In the genomic region with DNA sequence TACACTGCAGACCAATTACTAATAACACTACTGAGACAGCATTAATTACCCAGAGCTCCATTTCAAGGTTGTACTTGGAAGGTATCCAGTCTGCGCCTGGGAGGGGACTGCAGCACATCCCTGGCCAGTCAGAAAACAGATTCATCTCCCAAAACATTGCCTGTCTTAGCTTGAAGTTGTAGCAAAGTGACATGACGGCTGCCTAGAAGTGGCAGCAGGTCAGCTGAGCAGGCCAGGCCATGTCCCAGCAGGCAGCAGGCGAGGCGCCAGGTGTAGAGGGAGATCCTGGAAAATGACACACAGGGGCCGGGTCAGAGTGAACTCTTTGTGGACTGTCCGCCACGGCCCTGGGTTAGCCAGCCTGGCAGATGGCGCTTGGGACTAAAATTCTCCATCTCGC, we compare ENCODE assay signal across 9 cellular contexts. TPM values are rescaled to one million over a fixed set of nuclear protein-coding genes. Genes with fewer than 3 reads are reported as not detected.
DNase-seq lines count a peak whose midpoint lies in the region; ATAC-seq and TF ChIP-seq lines count a peak whose summit lies in the region.
"Had no signal": no experiment of that assay in that cellular context is flagged by ENCODE, and none has a peak within 500 bp of the region (broad histone marks: within the 10 kb centered on the region; RNA-seq: fewer than 3 reads in every experiment).

No MANE protein-coding gene starts in this region.

- H3K4me3 Mint-ChIP-seq in T-helper 2 cell treated with Interferon-gamma antibody and Interleukin-4, amounts not matched to agents 5 μg/mL and 100 μg/mL, for 36 hours = peak overlapping the region; percentile 65
- H3K4me3 Mint-ChIP-seq in T-cell (peak overlapping the region; percentile 73 to 77 (median 73)), glutamatergic neuron (ENCODE audit: unreplicated experiment) (peak overlapping the region; percentile 73)

- intact Hi-C loops in gastrocnemius medialis (cut with DNase I; ENCODE audit: low total_unique reads) (loop anchor here (1.0 kb wide), 1 partner anchor 58 kb away; the partner anchor contains the start of gene PARL), prostate gland (cut with DNase I) (no loop called here)

- H3K27ac Mint-ChIP-seq in T-helper 2 cell treated with Interferon-gamma antibody and Interleukin-4, amounts not matched to agents 5 μg/mL and 100 μg/mL, for 36 hours = no peak overlapping the region
- peak overlapping the region; percentile 44 to 49 for H3K27ac Mint-ChIP-seq in T-cell
- peak overlapping the region; percentile 75 for H3K27ac Mint-ChIP-seq in glutamatergic neuron (ENCODE audit: unreplicated experiment)

- DNase-seq in T-helper 2 cell treated with Interferon-gamma antibody and Interleukin-4, amounts not matched to agents 5 μg/mL and 100 μg/mL, for 36 hours (ENCODE audit: low spot score) = no peak
- DNase-seq in T-helper 2 cell (no peak), T-cell (no peak), glutamatergic neuron (peak; percentile 38), gastrocnemius medialis (peak; percentile 22 to 71), prostate gland (ENCODE audit: low spot score) (no peak)
- DNase-seq: NCI-H2029 had no signal

- in situ Hi-C loops in gastrocnemius medialis (cut with MboI; ENCODE audit: low sequenced_read_pairs in 4 of 4) = no loop called here

- no peaks in the 10 kb centered on the region for H3K9me3 Mint-ChIP-seq in T-helper 2 cell treated with Interferon-gamma antibody and Interleukin-4, amounts not matched to agents 5 μg/mL and 100 μg/mL, for 36 hours
- H3K9me3 Mint-ChIP-seq in T-cell (no peaks in the 10 kb centered on the region), glutamatergic neuron (ENCODE audit: unreplicated experiment) (peaks cover 22% of the 10 kb centered on the region)

- peaks cover 2% of the 10 kb centered on the region for H3K36me3 Mint-ChIP-seq in T-helper 2 cell treated with Interferon-gamma antibody and Interleukin-4, amounts not matched to agents 5 μg/mL and 100 μg/mL, for 36 hours (ENCODE audit: low read depth)
- H3K36me3 Mint-ChIP-seq in T-cell (peaks cover 16% of the 10 kb centered on the region), glutamatergic neuron (ENCODE audit: unreplicated experiment) (peaks cover 4% of the 10 kb centered on the region)

- no peak overlapping the region for H3K4me3 ChIP-seq in gastrocnemius medialis
- no peak overlapping the region for H3K4me3 ChIP-seq in prostate gland

- peaks cover 6% of the 10 kb centered on the region for H3K4me1 Mint-ChIP-seq in T-helper 2 cell treated with Interferon-gamma antibody and Interleukin-4, amounts not matched to agents 5 μg/mL and 100 μg/mL, for 36 hours (ENCODE audit: low read depth)
- H3K4me1 Mint-ChIP-seq in T-cell (peaks cover 9 to 18% (median 17%) of the 10 kb centered on the region in 3 donors), glutamatergic neuron (ENCODE audit: low read depth, unreplicated experiment) (peaks cover 52% of the 10 kb centered on the region)

- H3K27ac ChIP-seq in gastrocnemius medialis (peak overlapping the region; percentile 60 to 75 (median 72)), prostate gland (no peak overlapping the region)

- WGBS in prostate gland = 57% methylated on average over 9 of the region's 9 CpGs

- H3K27me3 ChIP-seq in gastrocnemius medialis = no peaks in the 10 kb centered on the region
- H3K27me3 ChIP-seq in prostate gland (replicated peaks; ENCODE audit: insufficient read depth) = no peaks in the 10 kb centered on the region

- H3K9me3 ChIP-seq in gastrocnemius medialis (no peaks in the 10 kb centered on the region), prostate gland (no peaks in the 10 kb centered on the region)

- H3K4me1 ChIP-seq in gastrocnemius medialis (peaks cover 23 to 29% of the 10 kb centered on the region in 2 donors), prostate gland (replicated peaks) (no peaks in the 10 kb centered on the region)

- H3K27me3 Mint-ChIP-seq in T-helper 2 cell treated with Interferon-gamma antibody and Interleukin-4, amounts not matched to agents 5 μg/mL and 100 μg/mL, for 36 hours (ENCODE audit: low read depth) = peaks cover 17% of the 10 kb centered on the region
- peaks cover 0 to 8% of the 10 kb centered on the region in 2 donors for H3K27me3 Mint-ChIP-seq in T-cell
- peaks cover 18% of the 10 kb centered on the region for H3K27me3 Mint-ChIP-seq in glutamatergic neuron (ENCODE audit: unreplicated experiment)

- no peak for TF ChIP-seq CTCF in glutamatergic neuron (IDR thresholded peaks at IDR 0.05; ENCODE audit: partially characterized antibody, unreplicated experiment)
- no peak for TF ChIP-seq CTCF in gastrocnemius medialis (IDR thresholded peaks at IDR 0.05 in 4 of 5, conservative IDR thresholded peaks at IDR 0.05 in 1 of 5)
- no peak for TF ChIP-seq CTCF in prostate gland (IDR thresholded peaks at IDR 0.05)

- no peak for TF ChIP-seq POLR2A in gastrocnemius medialis (IDR thresholded peaks at IDR 0.05)
- TF ChIP-seq POLR2A in prostate gland (IDR thresholded peaks at IDR 0.05) = no peak

- peaks cover 0 to 13% of the 10 kb centered on the region in 2 donors for H3K36me3 ChIP-seq in gastrocnemius medialis
- H3K36me3 ChIP-seq in prostate gland = peaks cover 0 to 5% of the 10 kb centered on the region in 2 donors

- CTCF ChIA-PET in T-cell (lab: Charles Lee) = interaction anchor here in 1 of 2 donors (0.8 kb wide), 1 partner anchor 11 kb away, joined by 4 read pairs; no protein-coding TSS in a partner anchor

- POLR2A ChIA-PET in T-cell (lab: Charles Lee) = no interaction called here

- no peak for ATAC-seq in T-cell (replicated peaks in 1 of 4)
- peak; percentile 28 to 62 for ATAC-seq in gastrocnemius medialis
- ATAC-seq in HG03469 (IDR thresholded peaks at IDR 0.05; ENCODE audit: unreplicated experiment) = no peak
- ATAC-seq in HG03432 (IDR thresholded peaks at IDR 0.05; ENCODE audit: unreplicated experiment) = no peak

RNA-seq across cellular contexts. Expression of gene MAP6D1, which starts 1.1 kb away (rescaled TPM):
- total RNA-seq in T-cell (1 to 10 TPM; 1.2 to 3.3 (median 2.1) TPM), glutamatergic neuron (ENCODE audit: unreplicated experiment) (10.2 TPM), gastrocnemius medialis (10 to 100 TPM in 2 of 4 donors, 1 to 10 TPM in 2; 2.5 to 13.8 (median 9.7) TPM), prostate gland (10 to 100 TPM; 17.3 to 22.3 TPM)

RNA-seq across cellular contexts. Expression of gene PARL, which starts 58.2 kb away (rescaled TPM):
- total RNA-seq in T-cell (10 to 100 TPM; 38.8 to 46.2 (median 41.3) TPM), glutamatergic neuron (ENCODE audit: unreplicated experiment) (58.5 TPM), gastrocnemius medialis (10 to 100 TPM; 30.5 to 49.5 (median 41.3) TPM), prostate gland (10 to 100 TPM; 31.5 to 44.3 TPM)

Comparison
In these comparisons a context has a peak if more than half of its experiments do, and no peak if none do; other contexts are left out.
1. DNase-seq: peak in glutamatergic neuron (single experiment) and gastrocnemius medialis (2 of 2); none in T-helper 2 cell treated with Interferon-gamma antibody and Interleukin-4, amounts not matched to agents 5 μg/mL and 100 μg/mL, for 36 hours (single experiment), T-helper 2 cell (0 of 5), T-cell (0 of 34) and prostate gland (single experiment).
2. ATAC-seq: peak in gastrocnemius medialis (2 of 2); none in T-cell (0 of 4), HG03469 (single experiment) and HG03432 (single experiment).
3. H3K27ac ChIP-seq: peak in gastrocnemius medialis (4 of 4); none in prostate gland (0 of 2).
4. Peak in every context shown above with its lines, with median percentiles within 50 percentile points of each other: H3K4me3 Mint-ChIP-seq.